In the genomic region with DNA sequence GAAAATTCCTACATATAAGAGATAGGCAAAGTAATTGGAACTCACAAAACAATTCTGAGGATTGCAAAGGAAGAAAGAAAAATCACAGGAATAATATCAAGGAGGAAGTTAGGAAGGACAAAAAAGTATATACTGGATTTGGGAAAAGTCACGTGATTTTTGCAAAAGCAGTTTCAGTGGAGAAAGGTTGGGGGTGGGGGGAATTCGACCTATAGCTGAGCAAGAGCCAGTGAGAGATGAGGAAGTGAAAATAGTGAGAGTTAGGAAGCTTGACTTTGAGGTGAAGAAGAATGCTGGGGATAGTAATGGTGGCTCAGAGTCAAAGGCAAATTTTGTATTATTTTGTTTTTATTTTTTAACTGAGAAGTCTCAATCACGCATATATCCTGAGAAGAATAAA, we compare ENCODE assay signal across 17 cellular contexts.
"Had no signal": no experiment of that assay in that cellular context is flagged by ENCODE, and none has a peak within 500 bp of the region (broad histone marks: within the 10 kb centered on the region; RNA-seq: fewer than 3 reads in every experiment).

No MANE protein-coding gene starts in this region.

- H3K36me3 ChIP-seq: gastrocnemius medialis, thyroid gland had no signal

- DNase-seq: activated CD4-positive, alpha-beta memory T cell treated with anti-CD3 and anti-CD28 coated beads for 36 hours; activated CD4-positive, alpha-beta T cell treated with anti-CD3 and anti-CD28 coated beads for 36 hours; activated naive CD4-positive, alpha-beta T cell treated with anti-CD3 and anti-CD28 coated beads, Interleukin-2, amount 50 U/mL, for 16 hours; activated T-cell treated with anti-CD3 and anti-CD28 coated beads, Interleukin-2, amount 50 U/mL, for 24 hours; dorsolateral prefrontal cortex; erythroblast; gastrocnemius medialis; left colon; naive B cell; posterior cingulate gyrus; retina; stimulated activated CD4-positive, alpha-beta T cell treated with anti-CD3 and anti-CD28 coated beads, Interleukin-12 subunit alpha, Interleukin-12 subunit beta, amount 100 ng/mL, for 4 hours; stimulated activated CD4-positive, alpha-beta T cell treated with anti-CD3 and anti-CD28 coated beads, Interleukin-2, amount 100 ng/mL, for 24 hours; thyroid gland had no signal

- ATAC-seq: activated CD4-positive, alpha-beta T cell treated with anti-CD3 and anti-CD28 coated beads for 36 hours; gastrocnemius medialis; left colon had no signal

- H3K27ac Mint-ChIP-seq: activated CD4-positive, alpha-beta memory T cell treated with anti-CD3 and anti-CD28 coated beads for 36 hours; activated CD4-positive, alpha-beta T cell treated with anti-CD3 and anti-CD28 coated beads for 36 hours; activated T-cell treated with anti-CD3 and anti-CD28 coated beads, Interleukin-2, amount 50 U/mL, for 24 hours had no signal

- H3K9me3 Mint-ChIP-seq: activated CD4-positive, alpha-beta memory T cell treated with anti-CD3 and anti-CD28 coated beads for 36 hours had no signal

- H3K9me3 ChIP-seq: gastrocnemius medialis, thyroid gland had no signal

- H3K4me1 ChIP-seq: gastrocnemius medialis, thyroid gland had no signal

- H3K27ac ChIP-seq: dorsolateral prefrontal cortex, gastrocnemius medialis, thyroid gland, VCaP had no signal

- H3K4me3 ChIP-seq: dorsolateral prefrontal cortex, gastrocnemius medialis, thyroid gland had no signal

- H3K27me3 Mint-ChIP-seq: activated CD4-positive, alpha-beta memory T cell treated with anti-CD3 and anti-CD28 coated beads for 36 hours; activated CD4-positive, alpha-beta T cell treated with anti-CD3 and anti-CD28 coated beads for 36 hours; activated T-cell treated with anti-CD3 and anti-CD28 coated beads, Interleukin-2, amount 50 U/mL, for 24 hours; naive B cell had no signal

- FAIRE-seq: astrocyte, islet of Langerhans had no signal

- H3K4me3 Mint-ChIP-seq: activated CD4-positive, alpha-beta memory T cell treated with anti-CD3 and anti-CD28 coated beads for 36 hours; activated CD4-positive, alpha-beta T cell treated with anti-CD3 and anti-CD28 coated beads for 36 hours; activated T-cell treated with anti-CD3 and anti-CD28 coated beads, Interleukin-2, amount 50 U/mL, for 24 hours had no signal

- H3K27me3 ChIP-seq: dorsolateral prefrontal cortex, gastrocnemius medialis, thyroid gland had no signal
